In the genomic region with DNA sequence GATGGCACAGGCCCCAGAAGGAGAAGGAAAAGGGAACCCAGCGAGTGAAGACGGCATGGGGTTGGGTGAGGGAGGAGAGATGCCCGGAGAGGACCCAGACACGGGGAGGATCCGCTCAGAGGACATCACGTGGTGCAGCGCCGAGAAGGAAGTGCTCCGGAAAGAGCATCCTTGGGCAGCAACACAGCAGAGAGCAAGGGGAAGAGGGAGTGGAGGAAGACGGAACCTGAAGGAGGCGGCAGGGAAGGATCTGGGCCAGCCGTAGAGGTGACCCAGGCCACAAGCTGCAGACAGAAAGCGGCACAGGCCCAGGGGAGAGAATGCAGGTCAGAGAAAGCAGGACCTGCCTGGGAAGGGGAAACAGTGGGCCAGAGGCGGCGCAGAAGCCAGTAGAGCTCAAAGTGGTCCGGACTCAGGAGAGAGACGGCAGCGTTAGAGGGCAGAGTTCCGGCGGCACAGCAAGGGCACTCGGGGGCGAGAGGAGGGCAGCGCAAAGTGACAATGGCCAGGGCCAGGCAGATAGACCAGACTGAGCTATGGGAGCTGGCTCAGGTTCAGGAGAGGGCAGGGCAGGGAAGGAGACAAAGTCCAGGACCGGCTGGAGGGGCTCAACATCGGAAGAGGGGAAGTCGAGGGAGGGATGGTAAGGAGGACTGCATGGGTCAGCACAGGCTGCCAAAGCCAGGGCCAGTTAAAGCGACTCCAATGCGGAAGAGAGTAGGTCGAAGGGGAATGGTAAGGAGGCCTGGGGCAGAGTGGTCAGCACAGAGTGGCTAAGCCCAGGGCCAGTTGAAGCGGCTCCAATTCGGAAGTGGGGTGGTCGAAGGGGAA, we compare ENCODE assay signal across 8 cellular contexts. TPM values are rescaled to one million over a fixed set of nuclear protein-coding genes. Genes with fewer than 3 reads are reported as not detected.
A peak's percentile ranks its signal among the peaks of the same experiment; 100 is the strongest.
DNase-seq lines count a peak whose midpoint lies in the region; ATAC-seq and TF ChIP-seq lines count a peak whose summit lies in the region.

No MANE protein-coding gene starts in this region.

- ATAC-seq in GM18505 (IDR thresholded peaks at IDR 0.05; ENCODE audit: unreplicated experiment), result no peak
- peak; percentile 18 to 29 for ATAC-seq in naive thymus-derived CD8-positive, alpha-beta T cell
- no peak for ATAC-seq in HG02970 (IDR thresholded peaks at IDR 0.05; ENCODE audit: low FRiP score, unreplicated experiment)

- H2AFZ ChIP-seq in ACC112 (ENCODE audit: low read length, unreplicated experiment), result no peak overlapping the region
- no peak overlapping the region for H2AFZ ChIP-seq in OCI-LY1 (ENCODE audit: low read length)

- H3K27ac Mint-ChIP-seq in activated T-helper 2 cell treated with anti-CD3 and anti-CD28 coated beads, Interferon-gamma antibody, Interleukin-2, Interleukin-4, amounts not matched to agents 10 μg/mL and 5 μg/mL and 100 μg/mL, durations not matched to agents 14 hours and 24 hours and 36 hours, result peak overlapping the region; percentile 93
- peak overlapping the region; percentile 91 to 97 (median 96) for H3K27ac Mint-ChIP-seq in naive thymus-derived CD8-positive, alpha-beta T cell

- no peaks in the 10 kb centered on the region for H3K9me2 ChIP-seq in OCI-LY1 (ENCODE audit: low read depth, low read length)

- no peaks in the 10 kb centered on the region for H3K27me3 ChIP-seq in ACC112 (ENCODE audit: insufficient read depth, low read length)
- no peaks in the 10 kb centered on the region for H3K27me3 ChIP-seq in OCI-LY1 (ENCODE audit: insufficient read depth, low read length)

- H3K36me3 ChIP-seq in ACC112 (ENCODE audit: insufficient read depth, low read length) (no peaks in the 10 kb centered on the region), OCI-LY1 (ENCODE audit: insufficient read depth, low read length) (peaks cover 6% of the 10 kb centered on the region)

- no peaks in the 10 kb centered on the region for H3K9me3 ChIP-seq in OCI-LY1 (ENCODE audit: low read length)

- H3K4me3 ChIP-seq in ACC112 (ENCODE audit: low read depth, low read length) (peak overlapping the region; percentile 84), OCI-LY1 (ENCODE audit: low read depth, low read length, poor library complexity, severe bottlenecking) (peak overlapping the region; percentile 75), fibroblast of the aortic adventitia (ENCODE audit: low read depth, low read length) (peak overlapping the region; percentile 98)

- H4K20me1 ChIP-seq in OCI-LY1 (ENCODE audit: insufficient read depth, low read length), result no peaks in the 10 kb centered on the region

- intact Hi-C loops in activated T-helper 2 cell treated with anti-CD3 and anti-CD28 coated beads, Interferon-gamma antibody, Interleukin-2, Interleukin-4, amounts not matched to agents 10 μg/mL and 5 μg/mL and 100 μg/mL, durations not matched to agents 14 hours and 24 hours and 36 hours (cut with micrococcal nuclease), result loop anchor here (2.0 to 10.0 kb wide), 3 partner anchors 36 to 508 kb away; a partner anchor contains a TSS

- no peaks in the 10 kb centered on the region for H3F3A ChIP-seq in OCI-LY1 (ENCODE audit: insufficient read depth, low read length)

- no peaks in the 10 kb centered on the region for H3K9me3 Mint-ChIP-seq in activated T-helper 2 cell treated with anti-CD3 and anti-CD28 coated beads, Interferon-gamma antibody, Interleukin-2, Interleukin-4, amounts not matched to agents 10 μg/mL and 5 μg/mL and 100 μg/mL, durations not matched to agents 14 hours and 24 hours and 36 hours
- peaks cover 0 to under 1% (median 0%) of the 10 kb centered on the region in 9 donors for H3K9me3 Mint-ChIP-seq in naive thymus-derived CD8-positive, alpha-beta T cell

- H3K36me3 Mint-ChIP-seq in activated T-helper 2 cell treated with anti-CD3 and anti-CD28 coated beads, Interferon-gamma antibody, Interleukin-2, Interleukin-4, amounts not matched to agents 10 μg/mL and 5 μg/mL and 100 μg/mL, durations not matched to agents 14 hours and 24 hours and 36 hours (ENCODE audit: low read depth), result peaks cover 17% of the 10 kb centered on the region
- no peaks in the 10 kb centered on the region for H3K36me3 Mint-ChIP-seq in naive thymus-derived CD8-positive, alpha-beta T cell

- TF ChIP-seq CTCF in OCI-LY1 (IDR thresholded peaks at IDR 0.05; ENCODE audit: low read length) (peak; percentile 10; the same call in 1 of the 2 replicates), fibroblast of the aortic adventitia (IDR thresholded peaks at IDR 0.05; ENCODE audit: insufficient read depth, low read length) (no peak)

- DNase-seq in activated T-helper 2 cell treated with anti-CD3 and anti-CD28 coated beads, Interferon-gamma antibody, Interleukin-2, Interleukin-4, amounts not matched to agents 10 μg/mL and 5 μg/mL and 100 μg/mL, durations not matched to agents 14 hours and 24 hours and 36 hours (ENCODE audit: low spot score), result peak; percentile 48
- peak; percentile 68 for DNase-seq in fibroblast of the aortic adventitia (ENCODE audit: low read depth)
- peak in 8 of 10 donors; percentile 11 to 56 (median 40) for DNase-seq in naive thymus-derived CD8-positive, alpha-beta T cell
- peak; percentile 71 for DNase-seq in superior temporal gyrus (ENCODE audit: extremely low spot score)

- peak overlapping the region; percentile 100 for H3K4me3 Mint-ChIP-seq in activated T-helper 2 cell treated with anti-CD3 and anti-CD28 coated beads, Interferon-gamma antibody, Interleukin-2, Interleukin-4, amounts not matched to agents 10 μg/mL and 5 μg/mL and 100 μg/mL, durations not matched to agents 14 hours and 24 hours and 36 hours (ENCODE audit: low read depth)
- H3K4me3 Mint-ChIP-seq in naive thymus-derived CD8-positive, alpha-beta T cell, result peak overlapping the region; percentile 90 to 99 (median 96)

- H3K27ac ChIP-seq in ACC112 (ENCODE audit: low read depth, low read length) (peak overlapping the region; percentile 43; the same call in 1 of the 2 replicates), OCI-LY1 (ENCODE audit: low read depth, low read length, poor library complexity, severe bottlenecking) (peak overlapping the region; percentile 50)

- peaks cover 29% of the 10 kb centered on the region for H3K4me1 Mint-ChIP-seq in activated T-helper 2 cell treated with anti-CD3 and anti-CD28 coated beads, Interferon-gamma antibody, Interleukin-2, Interleukin-4, amounts not matched to agents 10 μg/mL and 5 μg/mL and 100 μg/mL, durations not matched to agents 14 hours and 24 hours and 36 hours (ENCODE audit: low read depth)
- H3K4me1 Mint-ChIP-seq in naive thymus-derived CD8-positive, alpha-beta T cell, result peaks cover 20 to 40% (median 38%) of the 10 kb centered on the region in 4 donors

- peak overlapping the region; percentile 89 for H3K4me2 ChIP-seq in OCI-LY1 (ENCODE audit: low read length)

- H3K4me1 ChIP-seq in ACC112 (ENCODE audit: control insufficient read depth, insufficient read depth, low read length, unreplicated experiment) (peaks cover 16% of the 10 kb centered on the region), OCI-LY1 (ENCODE audit: insufficient read depth, low read length, severe bottlenecking) (peaks cover 53% of the 10 kb centered on the region)

- POLR2A ChIA-PET in naive thymus-derived CD8-positive, alpha-beta T cell (lab: Charles Lee), result interaction anchor here (0.6 to 2.3 kb wide), 10 partner anchors 36 to 538 kb away, joined by 3 to 11 read pairs (median 4); a partner anchor contains a TSS

- peaks cover 2% of the 10 kb centered on the region for H3K27me3 Mint-ChIP-seq in activated T-helper 2 cell treated with anti-CD3 and anti-CD28 coated beads, Interferon-gamma antibody, Interleukin-2, Interleukin-4, amounts not matched to agents 10 μg/mL and 5 μg/mL and 100 μg/mL, durations not matched to agents 14 hours and 24 hours and 36 hours (ENCODE audit: low read depth)
- H3K27me3 Mint-ChIP-seq in naive thymus-derived CD8-positive, alpha-beta T cell, result peaks cover 0 to under 1% (median 0%) of the 10 kb centered on the region in 5 donors

- peak; percentile 59 for TF ChIP-seq POLR2A in GM18505 (IDR thresholded peaks at IDR 0.05; ENCODE audit: borderline replicate concordance, extremely low read depth, insufficient read depth, insufficient read length)

- H3K9ac ChIP-seq in OCI-LY1 (ENCODE audit: low read length), result peak overlapping the region; percentile 74

- H3K79me2 ChIP-seq in ACC112 (ENCODE audit: control insufficient read depth, insufficient read depth, low read length, unreplicated experiment) (peaks cover 52% of the 10 kb centered on the region), OCI-LY1 (ENCODE audit: insufficient read depth, low read length) (no peaks in the 10 kb centered on the region)

RNA-seq across cellular contexts. Expression of a gene that starts 1.0 kb away (rescaled TPM):
- total RNA-seq in activated T-helper 2 cell treated with anti-CD3 and anti-CD28 coated beads, Interferon-gamma antibody, Interleukin-2, Interleukin-4, amounts not matched to agents 10 μg/mL and 5 μg/mL and 100 μg/mL, durations not matched to agents 14 hours and 24 hours and 36 hours, result 104 and 108 TPM in 2 replicates
- total RNA-seq in fibroblast of the aortic adventitia (ENCODE audit: low replicate concordance), result 46.3 and 75.2 TPM in 2 replicates
- total RNA-seq in naive thymus-derived CD8-positive, alpha-beta T cell, result 100 to 1,000 TPM; 140 to 141 TPM
- polyA plus RNA-seq in naive thymus-derived CD8-positive, alpha-beta T cell, result 1 to 10 TPM; 2.7 to 6.2 (median 3.9) TPM

RNA-seq across cellular contexts. Expression of a gene that starts 32.6 kb away (rescaled TPM):
- total RNA-seq in activated T-helper 2 cell treated with anti-CD3 and anti-CD28 coated beads, Interferon-gamma antibody, Interleukin-2, Interleukin-4, amounts not matched to agents 10 μg/mL and 5 μg/mL and 100 μg/mL, durations not matched to agents 14 hours and 24 hours and 36 hours, result 0.27 and 1.3 TPM in 2 replicates
- 1.1 and 4.3 TPM in 2 replicates for total RNA-seq in fibroblast of the aortic adventitia (ENCODE audit: low replicate concordance)
- total RNA-seq in naive thymus-derived CD8-positive, alpha-beta T cell, result not detected
- not detected for polyA plus RNA-seq in naive thymus-derived CD8-positive, alpha-beta T cell

RNA-seq across cellular contexts. Expression of a gene that starts 40.8 kb away (rescaled TPM):
- total RNA-seq in activated T-helper 2 cell treated with anti-CD3 and anti-CD28 coated beads, Interferon-gamma antibody, Interleukin-2, Interleukin-4, amounts not matched to agents 10 μg/mL and 5 μg/mL and 100 μg/mL, durations not matched to agents 14 hours and 24 hours and 36 hours, result 4.9 and 6.6 TPM in 2 replicates
- 0.63 and 1.5 TPM in 2 replicates for total RNA-seq in fibroblast of the aortic adventitia (ENCODE audit: low replicate concordance)
- total RNA-seq in naive thymus-derived CD8-positive, alpha-beta T cell, result under 1 TPM in 1 of 2 experiments, not detected in 1; 0.39 TPM
- polyA plus RNA-seq in naive thymus-derived CD8-positive, alpha-beta T cell, result 1 to 10 TPM in 1 of 3 donors, under 1 TPM in 2; 0.81 to 2.1 (median 0.85) TPM

RNA-seq across cellular contexts. Expression of a gene that starts 41.1 kb away (rescaled TPM):
- total RNA-seq in activated T-helper 2 cell treated with anti-CD3 and anti-CD28 coated beads, Interferon-gamma antibody, Interleukin-2, Interleukin-4, amounts not matched to agents 10 μg/mL and 5 μg/mL and 100 μg/mL, durations not matched to agents 14 hours and 24 hours and 36 hours, result not detected in 2 replicates
- total RNA-seq in fibroblast of the aortic adventitia (ENCODE audit: low replicate concordance), result not detected in 2 replicates
- total RNA-seq in naive thymus-derived CD8-positive, alpha-beta T cell, result not detected
- not detected for polyA plus RNA-seq in naive thymus-derived CD8-positive, alpha-beta T cell

RNA-seq across cellular contexts. Expression of a gene that starts 50.0 kb away (rescaled TPM):
- 0.23 and 0.27 TPM in 2 replicates for total RNA-seq in activated T-helper 2 cell treated with anti-CD3 and anti-CD28 coated beads, Interferon-gamma antibody, Interleukin-2, Interleukin-4, amounts not matched to agents 10 μg/mL and 5 μg/mL and 100 μg/mL, durations not matched to agents 14 hours and 24 hours and 36 hours
- total RNA-seq in fibroblast of the aortic adventitia (ENCODE audit: low replicate concordance), result 0.33 and 1.5 TPM in 2 replicates
- total RNA-seq in naive thymus-derived CD8-positive, alpha-beta T cell, result not detected
- not detected for polyA plus RNA-seq in naive thymus-derived CD8-positive, alpha-beta T cell

Comparison
In these comparisons a context has a peak if more than half of its experiments do, and no peak if none do; other contexts are left out.
1. ATAC-seq: peak in naive thymus-derived CD8-positive, alpha-beta T cell (2 of 2); none in GM18505 (single experiment) and HG02970 (single experiment).
2. Peak in every context shown above with its lines, with median percentiles within 50 percentile points of each other: H3K4me3 ChIP-seq and DNase-seq.